Comparison of ENCODE assay signal across 17 cellular contexts in the genomic region with DNA sequence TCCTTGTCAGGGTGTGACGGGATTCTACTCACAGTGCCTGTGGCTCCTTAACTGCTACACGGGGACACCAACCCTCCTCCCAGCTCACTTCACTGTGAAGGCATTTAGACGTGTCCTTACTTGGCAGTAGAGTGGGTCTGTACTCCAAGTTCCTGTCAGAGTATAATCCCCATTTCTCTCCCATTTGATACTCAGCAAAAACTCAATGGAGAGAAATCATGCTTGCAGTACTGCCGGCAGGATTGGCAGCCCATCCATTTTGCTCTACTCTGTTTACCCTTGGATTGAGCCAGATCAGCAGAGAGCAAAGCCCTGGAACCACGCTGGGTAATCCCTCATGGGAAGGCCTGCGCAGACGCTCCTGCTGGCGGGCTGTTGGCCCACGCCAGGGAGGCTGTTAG. TPM values are rescaled to one million over a fixed set of nuclear protein-coding genes. Genes with fewer than 3 reads are reported as not detected.
"Had no signal": no experiment of that assay in that cellular context is flagged by ENCODE, and none has a peak within 500 bp of the region (broad histone marks: within the 10 kb centered on the region; RNA-seq: fewer than 3 reads in every experiment).

No MANE protein-coding gene starts in this region.

- H3K4me1 ChIP-seq: upper lobe of right lung had no signal

- H3K27ac ChIP-seq: thoracic aorta, upper lobe of right lung had no signal

- H3K4me3 ChIP-seq: lung, thoracic aorta, upper lobe of right lung had no signal

- FAIRE-seq: islet of Langerhans had no signal

- DNase-seq: activated CD4-positive, alpha-beta T cell treated with anti-CD3 and anti-CD28 coated beads for 1 hour; activated CD4-positive, alpha-beta T cell treated with anti-CD3 and anti-CD28 coated beads, Interleukin-2, amount 50 U/mL, for 48 hours; activated naive CD4-positive, alpha-beta T cell treated with Interleukin-2 at 50 U/mL for 16 hours; activated naive CD8-positive, alpha-beta T cell treated with anti-CD3 and anti-CD28 coated beads, Interleukin-2, amount 50 U/mL, for 24 hours; aorta; dermis blood vessel endothelial cell; erythroblast; stimulated activated CD4-positive, alpha-beta T cell treated with anti-CD3 and anti-CD28 coated beads, Interleukin-12 subunit alpha, Interleukin-12 subunit beta, amount 100 ng/mL, for 4 hours; stimulated activated CD4-positive, alpha-beta T cell treated with anti-CD3 and anti-CD28 coated beads, Interleukin-2, amount 100 ng/mL, for 24 hours; upper lobe of right lung had no signal

- H3K36me3 ChIP-seq: thoracic aorta, upper lobe of right lung had no signal

- H3K27me3 ChIP-seq: upper lobe of right lung had no signal

- H3K9me3 ChIP-seq: thoracic aorta, upper lobe of right lung had no signal

RNA-seq across cellular contexts. Expression of a gene that starts 28.9 kb away (rescaled TPM):
- total RNA-seq: fibroblast of villous mesenchyme, myocyte, neural crest cell, osteocyte had no signal
